Comparison of ENCODE assay signal across 2 cellular contexts in the genomic region with DNA sequence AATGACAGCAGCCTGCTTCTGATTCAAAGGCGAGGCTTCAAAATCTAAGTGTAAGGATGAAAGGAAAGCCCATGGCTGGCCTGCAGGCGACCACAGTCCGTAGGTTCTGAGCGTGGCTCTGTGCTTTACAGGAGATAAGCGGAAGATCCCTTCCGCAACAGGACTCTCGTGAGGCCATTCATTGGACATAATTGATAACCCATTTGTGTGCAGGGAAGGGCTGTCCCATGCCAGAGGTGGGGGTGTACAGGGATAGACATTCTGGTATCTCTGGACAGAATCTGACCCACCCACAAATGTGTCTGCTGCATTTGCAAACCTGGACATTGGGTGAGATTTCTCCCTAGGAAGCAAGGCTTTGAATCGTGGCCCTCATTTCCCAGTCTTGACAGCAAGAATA.
TF ChIP-seq lines count a peak whose summit lies in the region.

No MANE protein-coding gene starts in this region.

TF ChIP-seq in HEK293, 187 proteins besides CTCF, POLR2A, EP300 and RAD21:
- TF ChIP-seq ZFP69B (tag by site-specific recombination; IDR thresholded peaks at IDR 0.05) (no peak), ZNF777 (tag by site-specific recombination; IDR thresholded peaks at IDR 0.05; ENCODE audit: borderline replicate concordance) (no peak), ZNF785 (tag by site-specific recombination; IDR thresholded peaks at IDR 0.05) (no peak)
- TF ChIP-seq, protein P1, sequence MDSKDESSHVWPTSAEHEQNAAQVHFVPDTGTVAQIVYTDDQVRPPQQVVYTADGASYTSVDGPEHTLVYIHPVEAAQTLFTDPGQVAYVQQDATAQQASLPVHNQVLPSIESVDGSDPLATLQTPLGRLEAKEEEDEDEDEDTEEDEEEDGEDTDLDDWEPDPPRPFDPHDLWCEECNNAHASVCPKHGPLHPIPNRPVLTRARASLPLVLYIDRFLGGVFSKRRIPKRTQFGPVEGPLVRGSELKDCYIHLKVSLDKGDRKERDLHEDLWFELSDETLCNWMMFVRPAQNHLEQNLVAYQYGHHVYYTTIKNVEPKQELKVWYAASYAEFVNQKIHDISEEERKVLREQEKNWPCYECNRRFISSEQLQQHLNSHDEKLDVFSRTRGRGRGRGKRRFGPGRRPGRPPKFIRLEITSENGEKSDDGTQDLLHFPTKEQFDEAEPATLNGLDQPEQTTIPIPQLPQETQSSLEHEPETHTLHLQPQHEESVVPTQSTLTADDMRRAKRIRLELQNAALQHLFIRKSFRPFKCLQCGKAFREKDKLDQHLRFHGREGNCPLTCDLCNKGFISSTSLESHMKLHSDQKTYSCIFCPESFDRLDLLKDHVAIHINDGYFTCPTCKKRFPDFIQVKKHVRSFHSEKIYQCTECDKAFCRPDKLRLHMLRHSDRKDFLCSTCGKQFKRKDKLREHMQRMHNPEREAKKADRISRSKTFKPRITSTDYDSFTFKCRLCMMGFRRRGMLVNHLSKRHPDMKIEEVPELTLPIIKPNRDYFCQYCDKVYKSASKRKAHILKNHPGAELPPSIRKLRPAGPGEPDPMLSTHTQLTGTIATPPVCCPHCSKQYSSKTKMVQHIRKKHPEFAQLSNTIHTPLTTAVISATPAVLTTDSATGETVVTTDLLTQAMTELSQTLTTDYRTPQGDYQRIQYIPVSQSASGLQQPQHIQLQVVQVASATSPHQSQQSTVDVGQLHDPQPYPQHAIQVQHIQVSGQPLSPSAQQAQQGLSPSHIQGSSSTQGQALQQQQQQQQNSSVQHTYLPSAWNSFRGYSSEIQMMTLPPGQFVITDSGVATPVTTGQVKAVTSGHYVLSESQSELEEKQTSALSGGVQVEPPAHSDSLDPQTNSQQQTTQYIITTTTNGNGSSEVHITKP (tag by site-specific recombination; IDR thresholded peaks at IDR 0.05) = peak; percentile 47

TF ChIP-seq in K562, 482 proteins besides CTCF, POLR2A, EP300 and RAD21:
- TF ChIP-seq SIRT6 (IDR thresholded peaks at IDR 0.05; ENCODE audit: low read depth, low read length) = no peak
- TF ChIP-seq, protein P2, sequence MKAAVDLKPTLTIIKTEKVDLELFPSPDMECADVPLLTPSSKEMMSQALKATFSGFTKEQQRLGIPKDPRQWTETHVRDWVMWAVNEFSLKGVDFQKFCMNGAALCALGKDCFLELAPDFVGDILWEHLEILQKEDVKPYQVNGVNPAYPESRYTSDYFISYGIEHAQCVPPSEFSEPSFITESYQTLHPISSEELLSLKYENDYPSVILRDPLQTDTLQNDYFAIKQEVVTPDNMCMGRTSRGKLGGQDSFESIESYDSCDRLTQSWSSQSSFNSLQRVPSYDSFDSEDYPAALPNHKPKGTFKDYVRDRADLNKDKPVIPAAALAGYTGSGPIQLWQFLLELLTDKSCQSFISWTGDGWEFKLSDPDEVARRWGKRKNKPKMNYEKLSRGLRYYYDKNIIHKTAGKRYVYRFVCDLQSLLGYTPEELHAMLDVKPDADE (conservative IDR thresholded peaks at IDR 0.05; ENCODE audit: control insufficient read depth, low read depth, low read length) = 0 out of 2 replicates have a peak, but pooled peaks have one; percentile 46
- TF ChIP-seq KDM1A (IDR thresholded peaks at IDR 0.05) = no peak
- no peak for TF ChIP-seq BRCA1 (IDR thresholded peaks at IDR 0.05)
- no peak for TF ChIP-seq BRCA1 (CRISPR knock-in tag; IDR thresholded peaks at IDR 0.05)
- TF ChIP-seq GTF2F1 (IDR thresholded peaks at IDR 0.05; ENCODE audit: low read depth, low read length) = no peak
- peak; percentile 59 for TF ChIP-seq BHLHE40 (IDR thresholded peaks at IDR 0.05; ENCODE audit: low read length)
- no peak for TF ChIP-seq KAT7 (CRISPR knock-in tag; IDR thresholded peaks at IDR 0.05; ENCODE audit: borderline replicate concordance)
- TF ChIP-seq SP1 (CRISPR knock-in tag; IDR thresholded peaks at IDR 0.05) = no peak
- TF ChIP-seq, protein P1 (IDR thresholded peaks at IDR 0.05; ENCODE audit: partially characterized antibody) = peak; percentile 80
